Comparison of ENCODE assay signal across 12 cellular contexts in genomic region chr7:155456517-155456771, GRCh38. TPM values are rescaled to one million over a fixed set of nuclear protein-coding genes. Genes with fewer than 3 reads are reported as not detected.
A peak's percentile ranks its signal among the peaks of the same experiment; 100 is the strongest.
DNase-seq lines count a peak whose midpoint lies in the region; ATAC-seq and TF ChIP-seq lines count a peak whose summit lies in the region.
"Had no signal": no experiment of that assay in that cellular context is flagged by ENCODE, and none has a peak within 500 bp of the region (broad histone marks: within the 10 kb centered on the region; RNA-seq: fewer than 3 reads in every experiment).

No MANE protein-coding gene starts in this region.

- TF ChIP-seq CTCF in left ventricle myocardium inferior (IDR thresholded peaks at IDR 0.05; ENCODE audit: borderline replicate concordance) (no peak), thoracic aorta (IDR thresholded peaks at IDR 0.05) (no peak)

- H3K27me3 ChIP-seq in left ventricle myocardium inferior (ENCODE audit: low read depth) = peaks cover 96% of the 10 kb centered on the region
- H3K27me3 ChIP-seq in thoracic aorta (replicated peaks; ENCODE audit: insufficient read depth) = peaks cover 35% of the 10 kb centered on the region

- H3K27me3 Mint-ChIP-seq in activated T-helper 17 cell treated with anti-CD3 and anti-CD28 coated beads, Interleukin-2, amount 50 U/mL, for 72 hours = peaks cover 50% of the 10 kb centered on the region
- H3K27me3 Mint-ChIP-seq in memory B cell = peaks cover 31% of the 10 kb centered on the region

- intact Hi-C loops in left ventricle myocardium inferior (cut with micrococcal nuclease) (no loop called here), Right ventricle myocardium superior (cut with DNase I) (no loop called here)

- H3K9me3 ChIP-seq in left ventricle myocardium inferior (replicated peaks) (no peaks in the 10 kb centered on the region), thoracic aorta (no peaks in the 10 kb centered on the region)
- H3K9me3 ChIP-seq: prostate gland, vagina had no signal

- peak overlapping the region; percentile 67 for H3K4me3 Mint-ChIP-seq in activated T-helper 17 cell treated with anti-CD3 and anti-CD28 coated beads, Interleukin-2, amount 50 U/mL, for 72 hours
- H3K4me3 Mint-ChIP-seq in memory B cell = peak overlapping the region; percentile 14

- no peak for DNase-seq in left ventricle myocardium inferior
- DNase-seq in Right ventricle myocardium superior = no peak
- DNase-seq in memory B cell (ENCODE audit: low spot score in 2 of 2) = no peak
- no peak for DNase-seq in thoracic aorta (ENCODE audit: low spot score)
- DNase-seq in SIG-M5 treated with dmso at 0.1 percent for 504 hours (lab: John Stamatoyannopoulos, UW; ENCODE audit: unreplicated experiment) = no peak
- no peak for DNase-seq in T-helper 9 cell
- no peak for DNase-seq in A172 (ENCODE audit: low spot score)
- DNase-seq: NCI-H774 had no signal

- no peaks in the 10 kb centered on the region for H3K4me1 Mint-ChIP-seq in activated T-helper 17 cell treated with anti-CD3 and anti-CD28 coated beads, Interleukin-2, amount 50 U/mL, for 72 hours
- peaks cover 10% of the 10 kb centered on the region for H3K4me1 Mint-ChIP-seq in memory B cell

- peaks cover 51% of the 10 kb centered on the region for H3K4me1 ChIP-seq in left ventricle myocardium inferior
- peaks cover 22 to 46% of the 10 kb centered on the region in 2 donors for H3K4me1 ChIP-seq in thoracic aorta (ENCODE audit: control insufficient read depth in 1 of 2, low read depth in 2 of 2)

- ATAC-seq in Right ventricle myocardium superior (ENCODE audit: poor library complexity) (no peak), memory B cell (ENCODE audit: low read depth) (no peak), thoracic aorta (ENCODE audit: insufficient number of reproducible peaks, low FRiP score, low read depth) (no peak)
- no peak for ATAC-seq in activated T-helper 17 cell treated with anti-CD3 and anti-CD28 coated beads, Interleukin-2, amount 50 U/mL, for 72 hours (replicated peaks)

- H3K27ac Mint-ChIP-seq in activated T-helper 17 cell treated with anti-CD3 and anti-CD28 coated beads, Interleukin-2, amount 50 U/mL, for 72 hours = no peak overlapping the region
- H3K27ac Mint-ChIP-seq in memory B cell = peak overlapping the region; percentile 70

- peak overlapping the region; percentile 71 for H3K4me3 ChIP-seq in left ventricle myocardium inferior
- H3K4me3 ChIP-seq in thoracic aorta = peak overlapping the region; percentile 61

- H3K27ac ChIP-seq in left ventricle myocardium inferior (replicated peaks) (no peak overlapping the region), thoracic aorta (no peak overlapping the region)
- H3K27ac ChIP-seq: BLaER1 treated with 17β-estradiol and CSF1 and Interleukin-3, amounts not matched to agents 10 nM and 100 nM; prostate gland; vagina had no signal

- H3K36me3 ChIP-seq in left ventricle myocardium inferior (no peaks in the 10 kb centered on the region), thoracic aorta (no peaks in the 10 kb centered on the region)
- H3K36me3 ChIP-seq: BLaER1 treated with 17β-estradiol and CSF1 and Interleukin-3, amounts not matched to agents 10 nM and 100 nM; prostate gland; vagina had no signal

- H3K36me3 Mint-ChIP-seq in activated T-helper 17 cell treated with anti-CD3 and anti-CD28 coated beads, Interleukin-2, amount 50 U/mL, for 72 hours (ENCODE audit: low read depth) = no peaks in the 10 kb centered on the region
- no peaks in the 10 kb centered on the region for H3K36me3 Mint-ChIP-seq in memory B cell

- H3K9me3 Mint-ChIP-seq in activated T-helper 17 cell treated with anti-CD3 and anti-CD28 coated beads, Interleukin-2, amount 50 U/mL, for 72 hours = no peaks in the 10 kb centered on the region
- H3K9me3 Mint-ChIP-seq in memory B cell = peaks cover 2% of the 10 kb centered on the region

RNA-seq across cellular contexts. Expression of gene EN2, which starts 1.5 kb away (rescaled TPM):
- total RNA-seq in left ventricle myocardium inferior = 0.11 TPM
- 0.11 TPM for total RNA-seq in Right ventricle myocardium superior
- not detected for total RNA-seq in activated T-helper 17 cell treated with anti-CD3 and anti-CD28 coated beads, Interleukin-2, amount 50 U/mL, for 72 hours
- total RNA-seq in thoracic aorta = under 1 TPM in 1 of 2 donors, not detected in 1; 0.27 TPM
- total RNA-seq in A172 (2014; rRNA removed; shearing (Covaris generic)) = not detected in 2 replicates
